ENCODE assay signal across 8 cellular contexts in the genomic region with DNA sequence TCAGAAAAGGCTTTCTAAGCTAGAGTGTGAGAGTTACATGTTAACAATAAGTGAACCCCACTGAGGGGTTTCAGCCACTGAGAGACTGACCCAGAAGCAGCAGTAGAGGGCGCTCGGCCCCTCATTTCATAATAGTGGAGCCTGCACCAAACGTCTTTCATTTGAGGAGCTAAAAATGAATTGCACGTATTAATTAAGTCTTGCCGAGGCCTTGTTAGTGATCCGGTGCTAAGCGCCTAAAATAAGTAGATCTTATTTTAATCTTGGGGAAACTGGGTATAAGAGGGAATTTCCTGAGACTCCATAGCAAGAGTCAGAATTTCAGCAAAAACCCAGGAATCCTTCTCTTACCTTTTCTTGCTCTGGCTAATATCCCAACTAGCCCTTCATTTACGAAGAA.
DNase-seq lines count a peak whose midpoint lies in the region; ATAC-seq, FAIRE-seq and TF ChIP-seq lines count a peak whose summit lies in the region.

No MANE protein-coding gene starts in this region.

- no peaks in the 10 kb centered on the region for H3K27me3 ChIP-seq in H1 (replicated peaks in 1 of 4; ENCODE audit: control insufficient read depth in 3 of 4, extremely low read depth in 1 of 4, insufficient read depth in 3 of 4, low read length in 3 of 4)

- WGBS in H1 (ENCODE audit: extremely low coverage in 1 of 2, insufficient coverage in 1 of 2, insufficient read length in 1 of 2, insufficient replicate concordance in 2 of 2, low coverage in 1 of 2, low lambda C conversion rate in 2 of 2, missing lambda C conversion rate in 1 of 2), 2 experiments: 12% methylated on average over 8 of the region's 8 CpGs; no CpG with 5 or more reads in 1 of the 2 experiments
- 0% methylated on average over 4 to 5 of the region's 8 CpGs for WGBS in mesodermal cell (ENCODE audit: insufficient coverage in 2 of 2), 2 experiments

- no peak overlapping the region for H2BK12ac ChIP-seq in H1 (ENCODE audit: low read depth, low read length)

- H3K4ac ChIP-seq in H1 (replicated peaks; ENCODE audit: insufficient read length, low read depth, low read length): no peak overlapping the region

- no peaks in the 10 kb centered on the region for H3K79me2 ChIP-seq in H1 (ENCODE audit: control insufficient read depth in 1 of 2, insufficient read depth in 2 of 2, low read length in 2 of 2)

- H3K56ac ChIP-seq in H1 (replicated peaks; ENCODE audit: insufficient read length, low read depth, low read length): no peak overlapping the region

- no peak for FAIRE-seq in H1 (lab: Jason Lieb, UNC)

- TF ChIP-seq EP300 in H1 (IDR thresholded peaks at IDR 0.05; ENCODE audit: borderline replicate concordance in 1 of 2, low read depth in 2 of 2, low read length in 2 of 2): no peak

- POLR2A ChIA-PET in H1 (lab: Charles Lee; ENCODE audit: partially characterized antibody): no interaction called here

- peak; percentile 85 to 87 for TF ChIP-seq RAD21 in H1 (IDR thresholded peaks at IDR 0.05 in 1 of 2, conservative IDR thresholded peaks at IDR 0.05 in 1 of 2; ENCODE audit: low read depth in 2 of 2, low read length in 2 of 2)

- no peak overlapping the region for H2BK5ac ChIP-seq in H1 (ENCODE audit: low read depth, low read length)

- DNase-seq in SIG-M5 treated with dmso at 0.1 percent for 504 hours (lab: John Stamatoyannopoulos, UW; ENCODE audit: unreplicated experiment): peak; percentile 56
- DNase-seq in SIG-M5 (lab: John Stamatoyannopoulos, UW): no peak
- peak; percentile 77 for DNase-seq in NCI-H774 (lab: John Stamatoyannopoulos, UW)
- DNase-seq in activated CD8-positive, alpha-beta memory T cell treated with anti-CD3 and anti-CD28 coated beads for 24 hours: peak; percentile 79
- peak in 1 of 2 experiments; percentile 27 for DNase-seq in H1 (ENCODE audit: low read depth in 1 of 2, low spot score in 2 of 2)
- DNase-seq in stimulated activated CD8-positive, alpha-beta memory T cell treated with anti-CD3 and anti-CD28 coated beads, Interleukin-4, amount 100 ng/mL, for 48 hours: peak; percentile 76

- no peak overlapping the region for H2BK20ac ChIP-seq in H1 (ENCODE audit: low read length)

- CTCF ChIA-PET in H1 (lab: Charles Lee; ENCODE audit: partially characterized antibody): interaction anchor here (0.6 to 4.0 kb wide), 61 partner anchors 9 to 1076 kb away, joined by 3 to 36 read pairs (median 4); a partner anchor contains a TSS

- H3K4me1 ChIP-seq in H1 (replicated peaks in 1 of 4; ENCODE audit: control insufficient read depth in 3 of 4, insufficient read depth in 4 of 4, low read length in 3 of 4) (peaks cover 7 to 25% (median 15%) of the 10 kb centered on the region in 4 experiments; a peak in 5 of 7 replicates), mesodermal cell (ENCODE audit: control insufficient read depth, insufficient read depth, low read length, poor library complexity, severe bottlenecking) (peaks cover 8% of the 10 kb centered on the region)

- no peaks in the 10 kb centered on the region for H3K9me3 ChIP-seq in H1 (ENCODE audit: insufficient read depth in 2 of 2, low read depth in 1 of 2, low read length in 1 of 2)
- H3K9me3 ChIP-seq in mesodermal cell (ENCODE audit: control insufficient read depth, low read length): no peaks in the 10 kb centered on the region

- TF ChIP-seq POLR2A in H1 (IDR thresholded peaks at IDR 0.05; ENCODE audit: control extremely low read depth in 1 of 2, low read depth in 2 of 2, low read length in 2 of 2): no peak

- ATAC-seq in HG03469 (IDR thresholded peaks at IDR 0.05; ENCODE audit: unreplicated experiment): peak; percentile 62

- peak; percentile 67 to 78 (median 68) for TF ChIP-seq CTCF in H1 (IDR thresholded peaks at IDR 0.05; ENCODE audit: control extremely low read depth in 1 of 3, insufficient read depth in 1 of 3, low read depth in 1 of 3, low read length in 3 of 3)

- no peak overlapping the region; a peak in 1 of 8 replicates for H3K4me3 ChIP-seq in H1 (ENCODE audit: extremely low read depth in 1 of 4, insufficient read depth in 2 of 4, low read depth in 3 of 4, low read length in 4 of 4)
- no peak overlapping the region for H3K4me3 ChIP-seq in mesodermal cell (ENCODE audit: extremely low read depth, insufficient read depth, low read length, poor library complexity, severe bottlenecking)

- no peak overlapping the region for H3K18ac ChIP-seq in H1 (ENCODE audit: extremely low read depth, low read length)

- no peak overlapping the region for H4K5ac ChIP-seq in H1 (ENCODE audit: insufficient read length, low read depth, low read length)

- H4K20me1 ChIP-seq in H1 (replicated peaks in 1 of 2; ENCODE audit: control insufficient read depth in 1 of 2, insufficient read depth in 2 of 2, low read length in 2 of 2): no peaks in the 10 kb centered on the region

- peak overlapping the region in 1 of 2 experiments; percentile 25; a peak in 1 of 4 replicates for H3K4me2 ChIP-seq in H1 (ENCODE audit: insufficient read depth in 1 of 2, low read depth in 2 of 2, low read length in 2 of 2)

- H4K91ac ChIP-seq in H1 (replicated peaks; ENCODE audit: insufficient read length, low read length): no peak overlapping the region

- no peak overlapping the region for H3K23ac ChIP-seq in H1 (ENCODE audit: insufficient read length)

- H3K79me1 ChIP-seq in H1 (ENCODE audit: low read depth, low read length): no peaks in the 10 kb centered on the region; the same call in 1 of the 2 replicates

- no peak overlapping the region for H4K8ac ChIP-seq in H1 (ENCODE audit: extremely low read depth, insufficient read depth, low read length)

- H2BK15ac ChIP-seq in H1 (ENCODE audit: low read length): no peak overlapping the region

- H3K9ac ChIP-seq in H1 (replicated peaks in 1 of 4; ENCODE audit: extremely low read depth in 1 of 4, low read depth in 3 of 4, low read length in 3 of 4): no peak overlapping the region

- no peak overlapping the region for H3K14ac ChIP-seq in H1 (ENCODE audit: insufficient read length)

- no peaks in the 10 kb centered on the region for H3K23me2 ChIP-seq in H1 (ENCODE audit: low read depth, low read length)

- no peak overlapping the region for H3K27ac ChIP-seq in H1 (ENCODE audit: low read depth, low read length)
- H3K27ac ChIP-seq in mesodermal cell (ENCODE audit: low read depth, low read length, severe bottlenecking): peak overlapping the region; percentile 30

- H3K36me3 ChIP-seq in H1 (ENCODE audit: control insufficient read depth in 2 of 4, insufficient read depth in 4 of 4, low read length in 3 of 4): no peaks in the 10 kb centered on the region
- no peaks in the 10 kb centered on the region for H3K36me3 ChIP-seq in mesodermal cell (ENCODE audit: control insufficient read depth, insufficient read depth, low read length)

- no peak overlapping the region for H2AFZ ChIP-seq in H1 (ENCODE audit: low read length)

- no peak overlapping the region for H2AK5ac ChIP-seq in H1 (ENCODE audit: low read depth, low read length)

- H2BK120ac ChIP-seq in H1 (replicated peaks; ENCODE audit: low read depth, low read length): no peak overlapping the region

TF ChIP-seq in H1, 55 proteins besides CTCF, POLR2A, EP300 and RAD21:
- TF ChIP-seq, protein P1, sequence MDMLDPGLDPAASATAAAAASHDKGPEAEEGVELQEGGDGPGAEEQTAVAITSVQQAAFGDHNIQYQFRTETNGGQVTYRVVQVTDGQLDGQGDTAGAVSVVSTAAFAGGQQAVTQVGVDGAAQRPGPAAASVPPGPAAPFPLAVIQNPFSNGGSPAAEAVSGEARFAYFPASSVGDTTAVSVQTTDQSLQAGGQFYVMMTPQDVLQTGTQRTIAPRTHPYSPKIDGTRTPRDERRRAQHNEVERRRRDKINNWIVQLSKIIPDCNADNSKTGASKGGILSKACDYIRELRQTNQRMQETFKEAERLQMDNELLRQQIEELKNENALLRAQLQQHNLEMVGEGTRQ (IDR thresholded peaks at IDR 0.05; ENCODE audit: low read length): no peak
- TF ChIP-seq CEBPB (IDR thresholded peaks at IDR 0.05; ENCODE audit: low read depth, low read length): peak; percentile 51; the same call in 1 of the 2 replicates
